6 cellular contexts compared by ENCODE assay signal in genomic region chr10:87076421-87076820, GRCh38. TPM values are rescaled to one million over a fixed set of nuclear protein-coding genes. Genes with fewer than 3 reads are reported as not detected.
"Had no signal": no experiment of that assay in that cellular context is flagged by ENCODE, and none has a peak within 500 bp of the region (broad histone marks: within the 10 kb centered on the region; RNA-seq: fewer than 3 reads in every experiment).

No MANE protein-coding gene starts in this region.

RNA-seq across cellular contexts. Expression of gene FAM25A, which starts 56.3 kb away (rescaled TPM):
- total RNA-seq: GM23338, H1, H9, HT-29, IMR-90, K562 had no signal
- polyA plus RNA-seq: GM23338, H1, IMR-90, K562 had no signal
